In the genomic region with DNA sequence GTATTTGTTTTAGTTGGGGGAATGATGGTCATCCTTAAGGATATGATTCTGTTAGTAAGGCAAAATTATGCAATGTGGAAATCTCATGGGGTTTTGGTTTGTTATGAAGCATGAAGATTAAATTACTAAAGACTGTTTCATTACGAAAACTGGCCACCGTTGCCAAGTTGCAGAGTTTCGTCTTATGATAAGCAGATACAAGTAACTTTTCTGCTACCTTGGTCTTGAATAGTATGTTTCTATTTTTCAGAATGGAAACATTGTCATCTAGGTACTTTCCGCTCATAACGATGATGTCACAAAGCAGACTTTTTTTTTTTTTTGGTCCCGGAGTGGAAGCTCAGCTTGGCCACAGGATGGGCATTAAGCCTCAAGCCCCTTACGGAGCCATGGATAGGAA, we compare ENCODE assay signal across 9 cellular contexts. TPM values are rescaled to one million over a fixed set of nuclear protein-coding genes. Genes with fewer than 3 reads are reported as not detected.
A peak's percentile ranks its signal among the peaks of the same experiment; 100 is the strongest.
DNase-seq lines count a peak whose midpoint lies in the region; ATAC-seq lines count a peak whose summit lies in the region.
"Had no signal": no experiment of that assay in that cellular context is flagged by ENCODE, and none has a peak within 500 bp of the region (broad histone marks: within the 10 kb centered on the region; RNA-seq: fewer than 3 reads in every experiment).

No MANE protein-coding gene starts in this region.

- intact Hi-C loops in left colon (cut with DNase I, micrococcal nuclease): no loop called here

- ATAC-seq in HG02642 (IDR thresholded peaks at IDR 0.05; ENCODE audit: poor library complexity, unreplicated experiment) (peak; percentile 31), left colon (no peak), GM21381 (IDR thresholded peaks at IDR 0.05; ENCODE audit: unreplicated experiment) (no peak)

- peak; percentile 27 for DNase-seq in DMS 273 (lab: John Stamatoyannopoulos, UW; ENCODE audit: unreplicated experiment)
- DNase-seq in DMS 273 treated with DMSO at 0.1 percent for 48 hours (lab: John Stamatoyannopoulos, UW): no peak
- DNase-seq in activated T-helper 9 cell treated with anti-CD3 and anti-CD28 coated beads, Interleukin-2, amount 50 U/mL, for 16 hours (ENCODE audit: low read depth): peak; percentile 10
- peak; percentile 31 to 36 for DNase-seq in stimulated activated CD4-positive, alpha-beta T cell treated with anti-CD3 and anti-CD28 coated beads, Interleukin-15, amount 100 ng/mL, for 48 hours (ENCODE audit: low read depth in 2 of 2)
- no peak for DNase-seq in T1000 (lab: John Stamatoyannopoulos, UW)
- DNase-seq in left colon: no peak
- DNase-seq: NCI-H345 had no signal

RNA-seq across cellular contexts. Expression of a gene that starts 4.2 kb away (rescaled TPM):
- 10 to 100 TPM; 11.4 to 13.4 TPM for total RNA-seq in left colon

RNA-seq across cellular contexts. Expression of a gene that starts 14.1 kb away (rescaled TPM):
- 1 to 10 TPM; 3.9 to 6.1 TPM for total RNA-seq in left colon

RNA-seq across cellular contexts. Expression of a gene that starts 25.6 kb away (rescaled TPM):
- 10 to 100 TPM; 58.7 to 59.6 TPM for total RNA-seq in left colon

Comparison
In these comparisons a context has a peak if more than half of its experiments do, and no peak if none do; other contexts are left out.
1. DNase-seq: peak in DMS 273 (single experiment), activated T-helper 9 cell treated with anti-CD3 and anti-CD28 coated beads, Interleukin-2, amount 50 U/mL, for 16 hours (single experiment) and stimulated activated CD4-positive, alpha-beta T cell treated with anti-CD3 and anti-CD28 coated beads, Interleukin-15, amount 100 ng/mL, for 48 hours (2 of 2); none in DMS 273 treated with DMSO at 0.1 percent for 48 hours (single experiment), T1000 (single experiment) and left colon (0 of 2).